Comparison of ENCODE assay signal across 1 cellular context in genomic region chr22:36460202-36460601, GRCh38.
TF ChIP-seq lines count a peak whose summit lies in the region.

No MANE protein-coding gene starts in this region.

TF ChIP-seq in A549, 52 proteins besides CTCF, POLR2A, EP300 and RAD21 (continued from another document):
- no peak for TF ChIP-seq HMGXB4 (CRISPR knock-in tag; IDR thresholded peaks at IDR 0.05; ENCODE audit: borderline replicate concordance)
- no peak for TF ChIP-seq RFX5 (IDR thresholded peaks at IDR 0.05)
- TF ChIP-seq FOSL2 (IDR thresholded peaks at IDR 0.05), result no peak
- TF ChIP-seq FOSL2 (CRISPR knock-in tag; IDR thresholded peaks at IDR 0.05), result no peak
- TF ChIP-seq ATOH8 (CRISPR knock-in tag; IDR thresholded peaks at IDR 0.05; ENCODE audit: low read depth), result no peak
- TF ChIP-seq HOXA7 (CRISPR knock-in tag; IDR thresholded peaks at IDR 0.05), result no peak
- TF ChIP-seq RCOR1 (IDR thresholded peaks at IDR 0.05; ENCODE audit: low read depth, low read length), result no peak
TF ChIP-seq in A549: peak in this region for 0.
